ENCODE assay signal across 29 cellular contexts in genomic region chr4:127641524-127641923, GRCh38. TPM values are rescaled to one million over a fixed set of nuclear protein-coding genes. Genes with fewer than 3 reads are reported as not detected.
A peak's percentile ranks its signal among the peaks of the same experiment; 100 is the strongest.
DNase-seq lines count a peak whose midpoint lies in the region; ATAC-seq and TF ChIP-seq lines count a peak whose summit lies in the region.
"Had no signal": no experiment of that assay in that cellular context is flagged by ENCODE, and none has a peak within 500 bp of the region (broad histone marks: within the 10 kb centered on the region; RNA-seq: fewer than 3 reads in every experiment).

No MANE protein-coding gene starts in this region.

- H3K9me3 Mint-ChIP-seq in neural crest cell: peaks cover 2% of the 10 kb centered on the region
- H3K9me3 Mint-ChIP-seq: activated naive CD8-positive, alpha-beta T cell treated with anti-CD3 and anti-CD28 coated beads, Interleukin-2, amount 50 U/mL, for 24 hours; T-helper 2 cell treated with Interferon-gamma antibody and Interleukin-4, amounts not matched to agents 5 μg/mL and 100 μg/mL, for 36 hours; type B pancreatic cell had no signal

- no peaks in the 10 kb centered on the region for H3K4me1 Mint-ChIP-seq in neural crest cell
- H3K4me1 Mint-ChIP-seq: activated naive CD8-positive, alpha-beta T cell treated with anti-CD3 and anti-CD28 coated beads, Interleukin-2, amount 50 U/mL, for 24 hours; immature natural killer cell had no signal

- H3K27ac Mint-ChIP-seq in neural crest cell (ENCODE audit: unreplicated experiment): peak overlapping the region; percentile 78
- H3K27ac Mint-ChIP-seq: activated naive CD8-positive, alpha-beta T cell treated with anti-CD3 and anti-CD28 coated beads, Interleukin-2, amount 50 U/mL, for 24 hours; activated T-cell treated with anti-CD3 and anti-CD28 coated beads, Interleukin-2, amount 50 U/mL, for 24 hours; immature natural killer cell; T-helper 2 cell treated with Interferon-gamma antibody and Interleukin-4, amounts not matched to agents 5 μg/mL and 100 μg/mL, for 36 hours; type B pancreatic cell had no signal

- no peak overlapping the region for H3K4me3 ChIP-seq in fibroblast of mammary gland (ENCODE audit: control insufficient read depth, low read depth, low read length)
- H3K4me3 ChIP-seq: BLaER1 had no signal

- peak; percentile 4 for DNase-seq in EH (ENCODE audit: low read depth)
- DNase-seq in LHCN-M2 (ENCODE audit: low read depth): peak; percentile 40
- peak; percentile 55 for DNase-seq in fibroblast of mammary gland (ENCODE audit: low read depth)
- DNase-seq in neural crest cell (ENCODE audit: low read depth, low spot score): no peak
- no peak for DNase-seq in C1 segment of cervical spinal cord (lab: John Stamatoyannopoulos, UW)
- no peak for DNase-seq in DMS79 (lab: John Stamatoyannopoulos, UW)
- DNase-seq: ACHN; activated CD4-positive, alpha-beta T cell treated with anti-CD3 and anti-CD28 coated beads for 4 hours; activated gamma-delta T cell treated with Interleukin-2 at 50 U/mL for 16 hours; activated naive CD8-positive, alpha-beta T cell treated with anti-CD3 and anti-CD28 coated beads, Interleukin-2, amount 50 U/mL, for 24 hours; activated T-cell treated with anti-CD3 and anti-CD28 coated beads, Interleukin-2, amount 50 U/mL, for 24 hours; caudate nucleus; cortex of kidney; effector memory CD4-positive, alpha-beta T cell; immature natural killer cell; mesendoderm; NCI-H1048; NCI-H1694; NCI-H446 treated with DMSO at 0.1 percent for 48 hours; NCI-H774; right cardiac atrium; stimulated activated CD4-positive, alpha-beta T cell treated with anti-CD3 and anti-CD28 coated beads, Interleukin-12 subunit alpha, Interleukin-12 subunit beta, amount 100 ng/mL, for 4 hours; stimulated activated CD4-positive, alpha-beta T cell treated with anti-CD3 and anti-CD28 coated beads, Interleukin-2, amount 100 ng/mL, for 48 hours had no signal

- H3K27me3 Mint-ChIP-seq in neural crest cell (ENCODE audit: low read depth): no peaks in the 10 kb centered on the region
- H3K27me3 Mint-ChIP-seq: type B pancreatic cell had no signal

- ATAC-seq in HG03469 (IDR thresholded peaks at IDR 0.05; ENCODE audit: unreplicated experiment) (no peak), HG02610 (IDR thresholded peaks at IDR 0.05; ENCODE audit: unreplicated experiment) (no peak)
- ATAC-seq: activated naive CD8-positive, alpha-beta T cell treated with anti-CD3 and anti-CD28 coated beads, Interleukin-2, amount 50 U/mL, for 24 hours; HCT116 had no signal

- no peak overlapping the region for H3K4me3 Mint-ChIP-seq in neural crest cell
- H3K4me3 Mint-ChIP-seq: activated naive CD8-positive, alpha-beta T cell treated with anti-CD3 and anti-CD28 coated beads, Interleukin-2, amount 50 U/mL, for 24 hours; activated T-cell treated with anti-CD3 and anti-CD28 coated beads, Interleukin-2, amount 50 U/mL, for 24 hours; immature natural killer cell; T-helper 2 cell treated with Interferon-gamma antibody and Interleukin-4, amounts not matched to agents 5 μg/mL and 100 μg/mL, for 36 hours; type B pancreatic cell had no signal

- TF ChIP-seq CTCF in fibroblast of mammary gland (conservative IDR thresholded peaks at IDR 0.05; ENCODE audit: control insufficient read depth, insufficient read depth, low read depth, low read length): no peak
- TF ChIP-seq CTCF in neural crest cell (conservative IDR thresholded peaks at IDR 0.05): no peak

- peaks cover 17% of the 10 kb centered on the region for H3K36me3 Mint-ChIP-seq in neural crest cell (ENCODE audit: low read depth)
- H3K36me3 Mint-ChIP-seq: immature natural killer cell had no signal

RNA-seq across cellular contexts. Expression of gene INTU, which starts 8.8 kb away (rescaled TPM):
- total RNA-seq in LHCN-M2 (2014; rRNA removed) (4.0 and 5.3 TPM in 2 replicates), neural crest cell (18.5 and 19.4 TPM in 2 replicates)
- polyA plus RNA-seq in LHCN-M2 (2012): 1.1 TPM

Comparison
In these comparisons a context has a peak if more than half of its experiments do, and no peak if none do; other contexts are left out.
1. DNase-seq: peak in EH (single experiment), LHCN-M2 (single experiment) and fibroblast of mammary gland (single experiment); none in neural crest cell (single experiment), C1 segment of cervical spinal cord (0 of 14) and DMS79 (single experiment).